ENCODE assay signal across 1 cellular context in genomic region chr1:110337704-110338199, GRCh38.
TF ChIP-seq lines count a peak whose summit lies in the region.

No MANE protein-coding gene starts in this region.

TF ChIP-seq in HepG2, 621 proteins besides CTCF, POLR2A, EP300 and RAD21 (continued from another document):
- TF ChIP-seq ZNF839 (CRISPR knock-in tag; IDR thresholded peaks at IDR 0.05; ENCODE audit: borderline replicate concordance) (peak; percentile 14; the same call in 1 of the 2 replicates), ZNF253 (CRISPR knock-in tag; IDR thresholded peaks at IDR 0.05; ENCODE audit: borderline replicate concordance) (0 out of 2 replicates have a peak, but pooled peaks have one; percentile 13), FOXO4 (CRISPR knock-in tag; conservative IDR thresholded peaks at IDR 0.05) (0 out of 2 replicates have a peak, but pooled peaks have one; percentile 26), ZFX (CRISPR knock-in tag; IDR thresholded peaks at IDR 0.05; ENCODE audit: low read depth) (peak; percentile 43), HNF4A (CRISPR knock-in tag; IDR thresholded peaks at IDR 0.05) (peak; percentile 51), GABPA (IDR thresholded peaks at IDR 0.05; ENCODE audit: low read depth, low read length) (no peak), GABPA (CRISPR knock-in tag; IDR thresholded peaks at IDR 0.05; ENCODE audit: low read depth) (no peak), CENPBD1 (CRISPR knock-in tag; IDR thresholded peaks at IDR 0.05; ENCODE audit: borderline replicate concordance, low read depth) (no peak), MED1 (CRISPR knock-in tag; IDR thresholded peaks at IDR 0.05) (peak; percentile 6; the same call in 1 of the 2 replicates), BRCA1 (CRISPR knock-in tag; IDR thresholded peaks at IDR 0.05) (0 out of 2 replicates have a peak, but pooled peaks have one; percentile 14), KMT2A (CRISPR knock-in tag; IDR thresholded peaks at IDR 0.05) (peak; percentile 12; the same call in 1 of the 2 replicates), ZNF414 (CRISPR knock-in tag; IDR thresholded peaks at IDR 0.05) (0 out of 2 replicates have a peak, but pooled peaks have one; percentile 22), IKZF5 (CRISPR knock-in tag; IDR thresholded peaks at IDR 0.05) (peak; percentile 3; the same call in 1 of the 2 replicates), SIN3B (IDR thresholded peaks at IDR 0.05; ENCODE audit: low read length) (0 out of 2 replicates have a peak, but pooled peaks have one; percentile 25), NKX3-1 (CRISPR knock-in tag; IDR thresholded peaks at IDR 0.05) (no peak), ZBTB38 (CRISPR knock-in tag; IDR thresholded peaks at IDR 0.05) (peak; percentile 10; the same call in 1 of the 2 replicates), ZBTB39 (CRISPR knock-in tag; IDR thresholded peaks at IDR 0.05) (0 out of 2 replicates have a peak, but pooled peaks have one; percentile 20), ELF3 (CRISPR knock-in tag; IDR thresholded peaks at IDR 0.05) (peak; percentile 4; the same call in 1 of the 2 replicates), SRSF1 (optimal IDR thresholded peaks at IDR 0.05; ENCODE audit: low read depth, low read length) (no peak), REPIN1 (CRISPR knock-in tag; IDR thresholded peaks at IDR 0.05; ENCODE audit: borderline replicate concordance, low read depth) (no peak), ESRRA (CRISPR knock-in tag; IDR thresholded peaks at IDR 0.05; ENCODE audit: low read depth) (0 out of 2 replicates have a peak, but pooled peaks have one; percentile 13), HBP1 (CRISPR knock-in tag; IDR thresholded peaks at IDR 0.05; ENCODE audit: low read depth) (no peak), ATF3 (CRISPR knock-in tag; IDR thresholded peaks at IDR 0.05) (peak; percentile 53; the same call in 1 of the 2 replicates), ASH2L (IDR thresholded peaks at IDR 0.05; ENCODE audit: insufficient read length, low read depth, low read length) (peak; percentile 33), ZBTB3 (CRISPR knock-in tag; IDR thresholded peaks at IDR 0.05; ENCODE audit: borderline replicate concordance, low read depth) (0 out of 2 replicates have a peak, but pooled peaks have one; percentile 19), ZNF747 (CRISPR knock-in tag; IDR thresholded peaks at IDR 0.05; ENCODE audit: borderline replicate concordance) (0 out of 2 replicates have a peak, but pooled peaks have one; percentile 3), KMT2B (CRISPR knock-in tag; IDR thresholded peaks at IDR 0.05) (0 out of 2 replicates have a peak, but pooled peaks have one; percentile 6), ZC3H4 (CRISPR knock-in tag; IDR thresholded peaks at IDR 0.05; ENCODE audit: borderline replicate concordance) (peak; percentile 70; the same call in 1 of the 2 replicates), ZNF33A (CRISPR knock-in tag; IDR thresholded peaks at IDR 0.05; ENCODE audit: borderline replicate concordance) (0 out of 2 replicates have a peak, but pooled peaks have one; percentile 65), IRF1 (CRISPR knock-in tag; IDR thresholded peaks at IDR 0.05; ENCODE audit: low read depth) (peak; percentile 51; the same call in 1 of the 2 replicates), GATAD2A (CRISPR knock-in tag; IDR thresholded peaks at IDR 0.05) (peak; percentile 30; the same call in 1 of the 2 replicates), POLR2G (IDR thresholded peaks at IDR 0.05; ENCODE audit: low read depth, low read length) (peak; percentile 27; the same call in 1 of the 2 replicates), CEBPB (IDR thresholded peaks at IDR 0.05; ENCODE audit: borderline replicate concordance, low read depth, low read length) (no peak), ZFY (CRISPR knock-in tag; IDR thresholded peaks at IDR 0.05) (peak; percentile 43; the same call in 1 of the 2 replicates), REL (CRISPR knock-in tag; conservative IDR thresholded peaks at IDR 0.05) (no peak), CHCHD3 (CRISPR knock-in tag; IDR thresholded peaks at IDR 0.05) (0 out of 2 replicates have a peak, but pooled peaks have one; percentile 71)
TF ChIP-seq in HepG2: peak in this region for 30.
